ENCODE assay signal across 1 cellular context in genomic region chr1:109090415-109091195, GRCh38.
TF ChIP-seq lines count a peak whose summit lies in the region.

Gene TMEM167B, plus strand, starts transcription at chr1:109090764. Its CDS starts 109 bp downstream, at chr1:109090873.

TF ChIP-seq in HepG2, 621 proteins besides CTCF, POLR2A, EP300 and RAD21 (continued from another document):
- TF ChIP-seq, protein P1, sequence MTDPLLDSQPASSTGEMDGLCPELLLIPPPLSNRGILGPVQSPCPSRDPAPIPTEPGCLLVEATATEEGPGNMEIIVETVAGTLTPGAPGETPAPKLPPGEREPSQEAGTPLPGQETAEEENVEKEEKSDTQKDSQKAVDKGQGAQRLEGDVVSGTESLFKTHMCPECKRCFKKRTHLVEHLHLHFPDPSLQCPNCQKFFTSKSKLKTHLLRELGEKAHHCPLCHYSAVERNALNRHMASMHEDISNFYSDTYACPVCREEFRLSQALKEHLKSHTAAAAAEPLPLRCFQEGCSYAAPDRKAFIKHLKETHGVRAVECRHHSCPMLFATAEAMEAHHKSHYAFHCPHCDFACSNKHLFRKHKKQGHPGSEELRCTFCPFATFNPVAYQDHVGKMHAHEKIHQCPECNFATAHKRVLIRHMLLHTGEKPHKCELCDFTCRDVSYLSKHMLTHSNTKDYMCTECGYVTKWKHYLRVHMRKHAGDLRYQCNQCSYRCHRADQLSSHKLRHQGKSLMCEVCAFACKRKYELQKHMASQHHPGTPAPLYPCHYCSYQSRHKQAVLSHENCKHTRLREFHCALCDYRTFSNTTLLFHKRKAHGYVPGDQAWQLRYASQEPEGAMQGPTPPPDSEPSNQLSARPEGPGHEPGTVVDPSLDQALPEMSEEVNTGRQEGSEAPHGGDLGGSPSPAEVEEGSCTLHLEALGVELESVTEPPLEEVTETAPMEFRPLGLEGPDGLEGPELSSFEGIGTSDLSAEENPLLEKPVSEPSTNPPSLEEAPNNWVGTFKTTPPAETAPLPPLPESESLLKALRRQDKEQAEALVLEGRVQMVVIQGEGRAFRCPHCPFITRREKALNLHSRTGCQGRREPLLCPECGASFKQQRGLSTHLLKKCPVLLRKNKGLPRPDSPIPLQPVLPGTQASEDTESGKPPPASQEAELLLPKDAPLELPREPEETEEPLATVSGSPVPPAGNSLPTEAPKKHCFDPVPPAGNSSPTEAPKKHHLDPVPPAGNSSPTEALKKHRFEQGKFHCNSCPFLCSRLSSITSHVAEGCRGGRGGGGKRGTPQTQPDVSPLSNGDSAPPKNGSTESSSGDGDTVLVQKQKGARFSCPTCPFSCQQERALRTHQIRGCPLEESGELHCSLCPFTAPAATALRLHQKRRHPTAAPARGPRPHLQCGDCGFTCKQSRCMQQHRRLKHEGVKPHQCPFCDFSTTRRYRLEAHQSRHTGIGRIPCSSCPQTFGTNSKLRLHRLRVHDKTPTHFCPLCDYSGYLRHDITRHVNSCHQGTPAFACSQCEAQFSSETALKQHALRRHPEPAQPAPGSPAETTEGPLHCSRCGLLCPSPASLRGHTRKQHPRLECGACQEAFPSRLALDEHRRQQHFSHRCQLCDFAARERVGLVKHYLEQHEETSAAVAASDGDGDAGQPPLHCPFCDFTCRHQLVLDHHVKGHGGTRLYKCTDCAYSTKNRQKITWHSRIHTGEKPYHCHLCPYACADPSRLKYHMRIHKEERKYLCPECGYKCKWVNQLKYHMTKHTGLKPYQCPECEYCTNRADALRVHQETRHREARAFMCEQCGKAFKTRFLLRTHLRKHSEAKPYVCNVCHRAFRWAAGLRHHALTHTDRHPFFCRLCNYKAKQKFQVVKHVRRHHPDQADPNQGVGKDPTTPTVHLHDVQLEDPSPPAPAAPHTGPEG (CRISPR knock-in tag; IDR thresholded peaks at IDR 0.05), result peak; percentile 48
- peak; percentile 71 for TF ChIP-seq SP5 (CRISPR knock-in tag; IDR thresholded peaks at IDR 0.05; ENCODE audit: borderline replicate concordance, low read depth)
